In the genomic region with DNA sequence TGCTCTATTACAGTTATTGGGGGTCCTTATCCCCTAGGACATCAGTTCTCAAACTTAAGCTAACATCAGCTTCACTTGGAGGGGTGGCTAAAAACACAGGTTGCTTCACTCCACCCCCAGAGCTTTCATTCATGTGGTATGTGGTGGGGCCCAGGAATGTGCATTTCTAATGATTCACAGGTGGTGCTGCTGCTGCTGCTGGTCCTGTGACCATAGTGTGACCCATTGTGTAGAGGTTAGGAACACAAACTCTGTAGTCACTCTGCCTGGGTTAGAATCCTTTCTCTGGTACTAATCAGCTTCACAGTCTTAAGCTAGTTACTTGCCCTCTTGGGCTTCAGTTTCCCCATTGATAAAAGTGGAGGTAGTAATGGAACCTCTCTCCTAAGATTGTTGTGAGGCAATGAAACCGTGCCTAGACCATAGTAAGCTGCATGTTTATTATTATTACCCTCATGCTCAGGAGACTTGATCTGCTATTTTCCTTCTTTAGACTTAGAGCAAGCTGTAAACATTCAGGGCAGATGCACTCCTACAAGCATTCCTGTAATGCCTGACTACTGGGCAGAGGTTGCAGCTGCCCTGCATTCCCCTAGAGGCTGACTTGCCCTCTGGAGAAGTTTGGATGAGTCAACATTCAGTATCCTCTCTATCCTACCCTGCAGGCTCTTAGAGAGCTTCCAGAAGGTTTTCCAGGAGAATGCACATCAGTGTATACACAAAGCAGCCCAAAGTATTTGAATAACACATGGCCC, we compare ENCODE assay signal across 10 cellular contexts.
A peak's percentile ranks its signal among the peaks of the same experiment; 100 is the strongest.
DNase-seq lines count a peak whose midpoint lies in the region; ATAC-seq and TF ChIP-seq lines count a peak whose summit lies in the region.
"Had no signal": no experiment of that assay in that cellular context is flagged by ENCODE, and none has a peak within 500 bp of the region (broad histone marks: within the 10 kb centered on the region; RNA-seq: fewer than 3 reads in every experiment).

No MANE protein-coding gene starts in this region.

- H3K9me3 Mint-ChIP-seq in activated naive CD8-positive, alpha-beta T cell treated with anti-CD3 and anti-CD28 coated beads, Interleukin-2, amount 50 U/mL, for 24 hours, result no peaks in the 10 kb centered on the region

- peak; percentile 46 for DNase-seq in AG09309 (ENCODE audit: low read depth)
- peak; percentile 96 for DNase-seq in M059J (ENCODE audit: low read depth)
- DNase-seq in brain microvascular endothelial cell, result peak; percentile 41
- DNase-seq in kidney glomerular epithelial cell (lab: John Stamatoyannopoulos, UW), result peak; percentile 68
- DNase-seq in effector CD4-positive, alpha-beta T cell, result no peak
- DNase-seq in activated naive CD8-positive, alpha-beta T cell treated with anti-CD3 and anti-CD28 coated beads, Interleukin-2, amount 50 U/mL, for 24 hours, result no peak
- no peak for DNase-seq in activated T-cell treated with anti-CD3 and anti-CD28 coated beads for 4 hours
- DNase-seq: CD4-positive, CD25-positive, alpha-beta regulatory T cell had no signal

- H3K4me3 ChIP-seq in AG09309 (ENCODE audit: control insufficient read depth, low read depth, low read length) (no peak overlapping the region), brain microvascular endothelial cell (ENCODE audit: low read depth, low read length) (no peak overlapping the region)

- H3K4me1 Mint-ChIP-seq in activated naive CD8-positive, alpha-beta T cell treated with anti-CD3 and anti-CD28 coated beads, Interleukin-2, amount 50 U/mL, for 24 hours, result peaks cover 13% of the 10 kb centered on the region
- H3K4me1 Mint-ChIP-seq: CD4-positive, CD25-positive, alpha-beta regulatory T cell had no signal

- H3K27ac Mint-ChIP-seq in activated naive CD8-positive, alpha-beta T cell treated with anti-CD3 and anti-CD28 coated beads, Interleukin-2, amount 50 U/mL, for 24 hours, result no peak overlapping the region
- H3K27ac Mint-ChIP-seq: CD4-positive, CD25-positive, alpha-beta regulatory T cell had no signal

- H3K36me3 ChIP-seq in brain microvascular endothelial cell (replicated peaks), result no peaks in the 10 kb centered on the region

- H3K27me3 Mint-ChIP-seq in activated naive CD8-positive, alpha-beta T cell treated with anti-CD3 and anti-CD28 coated beads, Interleukin-2, amount 50 U/mL, for 24 hours, result peaks cover 2% of the 10 kb centered on the region
- H3K27me3 Mint-ChIP-seq: CD4-positive, CD25-positive, alpha-beta regulatory T cell had no signal

- H3K27ac ChIP-seq in brain microvascular endothelial cell, result no peak overlapping the region

- TF ChIP-seq CTCF in AG09309 (IDR thresholded peaks at IDR 0.05; ENCODE audit: control insufficient read depth, insufficient read depth, low read depth, low read length, missing control alignments), result peak; percentile 22
- TF ChIP-seq CTCF in brain microvascular endothelial cell (IDR thresholded peaks at IDR 0.05; ENCODE audit: low read depth, low read length, missing control alignments), result peak; percentile 36

- no peaks in the 10 kb centered on the region for H3K27me3 ChIP-seq in brain microvascular endothelial cell (replicated peaks)

- no peaks in the 10 kb centered on the region for H3K36me3 Mint-ChIP-seq in activated naive CD8-positive, alpha-beta T cell treated with anti-CD3 and anti-CD28 coated beads, Interleukin-2, amount 50 U/mL, for 24 hours (ENCODE audit: low read depth)
- H3K36me3 Mint-ChIP-seq: CD4-positive, CD25-positive, alpha-beta regulatory T cell had no signal

- ATAC-seq in activated naive CD8-positive, alpha-beta T cell treated with anti-CD3 and anti-CD28 coated beads, Interleukin-2, amount 50 U/mL, for 24 hours, result no peak
- ATAC-seq in GM18511 (IDR thresholded peaks at IDR 0.05; ENCODE audit: unreplicated experiment), result no peak
- ATAC-seq: left lobe of liver had no signal

- in situ Hi-C loops in brain microvascular endothelial cell (cut with HindIII; ENCODE audit: low pct_ligation_motif_present, low sequenced_read_pairs), result no loop called here

- no peak overlapping the region for H3K4me3 Mint-ChIP-seq in activated naive CD8-positive, alpha-beta T cell treated with anti-CD3 and anti-CD28 coated beads, Interleukin-2, amount 50 U/mL, for 24 hours
- H3K4me3 Mint-ChIP-seq: CD4-positive, CD25-positive, alpha-beta regulatory T cell had no signal

Comparison
In these comparisons a context has a peak if more than half of its experiments do, and no peak if none do; other contexts are left out.
1. DNase-seq: peak in AG09309 (single experiment), M059J (single experiment), brain microvascular endothelial cell (single experiment) and kidney glomerular epithelial cell (single experiment); none in effector CD4-positive, alpha-beta T cell (single experiment), activated naive CD8-positive, alpha-beta T cell treated with anti-CD3 and anti-CD28 coated beads, Interleukin-2, amount 50 U/mL, for 24 hours (single experiment) and activated T-cell treated with anti-CD3 and anti-CD28 coated beads for 4 hours (single experiment).